9 cellular contexts compared by ENCODE assay signal in genomic region chr5:12840972-12841371, GRCh38.
"Had no signal": no experiment of that assay in that cellular context is flagged by ENCODE, and none has a peak within 500 bp of the region (broad histone marks: within the 10 kb centered on the region; RNA-seq: fewer than 3 reads in every experiment).

No MANE protein-coding gene starts in this region.

- H3K36me3 ChIP-seq: HAP-1 had no signal

- H3K4me1 ChIP-seq: HAP-1 had no signal

- DNase-seq: GM23248, GOT3, H7, HFFc6, IMR-90, KBM-7 had no signal

- H3K27ac ChIP-seq: GM23248, HL-60 had no signal

- H3K9me3 ChIP-seq: HAP-1 had no signal

- ATAC-seq: HCT116 had no signal

- H3K4me3 ChIP-seq: GM23248, HAP-1 had no signal

- H3K9ac ChIP-seq: GM23248 had no signal

- H2AFZ ChIP-seq: GM23248 had no signal
